In genomic region chr17:4950075-4950756, GRCh38 we compare ENCODE assay signal across 1 cellular context.
TF ChIP-seq lines count a peak whose summit lies in the region.

No MANE protein-coding gene starts in this region.

TF ChIP-seq in HepG2, 621 proteins besides CTCF, POLR2A, EP300 and RAD21 (continued from another document and continues in another):
- TF ChIP-seq ATF2 (CRISPR knock-in tag; IDR thresholded peaks at IDR 0.05) (no peak), ZNF280B (CRISPR knock-in tag; IDR thresholded peaks at IDR 0.05; ENCODE audit: borderline replicate concordance) (peak; percentile 22; the same call in 1 of the 2 replicates), ZNF350 (CRISPR knock-in tag; IDR thresholded peaks at IDR 0.05; ENCODE audit: borderline replicate concordance, low read depth) (peak; percentile 78; the same call in 1 of the 2 replicates), SMAD3 (CRISPR knock-in tag; IDR thresholded peaks at IDR 0.05) (0 out of 2 replicates have a peak, but pooled peaks have one; percentile 20), ZNF501 (CRISPR knock-in tag; IDR thresholded peaks at IDR 0.05) (no peak), NCOA5 (CRISPR knock-in tag; IDR thresholded peaks at IDR 0.05) (no peak), NFAT5 (CRISPR knock-in tag; IDR thresholded peaks at IDR 0.05) (peak; percentile 59; the same call in 1 of the 2 replicates), RFX3 (CRISPR knock-in tag; IDR thresholded peaks at IDR 0.05) (no peak), ZNF777 (CRISPR knock-in tag; IDR thresholded peaks at IDR 0.05) (peak; percentile 77; the same call in 1 of the 2 replicates), TFAP4 (IDR thresholded peaks at IDR 0.05; ENCODE audit: borderline replicate concordance, low read depth) (no peak), MLX (CRISPR knock-in tag; IDR thresholded peaks at IDR 0.05) (0 out of 2 replicates have a peak, but pooled peaks have one; percentile 1), HIC2 (CRISPR knock-in tag; IDR thresholded peaks at IDR 0.05; ENCODE audit: low read depth) (no peak), SIN3A (IDR thresholded peaks at IDR 0.05; ENCODE audit: borderline replicate concordance, low read depth, low read length) (peak; percentile 65; the same call in 1 of the 2 replicates), THRA (CRISPR knock-in tag; IDR thresholded peaks at IDR 0.05; ENCODE audit: borderline replicate concordance) (peak; percentile 3; the same call in 1 of the 2 replicates), SALL1 (CRISPR knock-in tag; IDR thresholded peaks at IDR 0.05) (peak; percentile 31; the same call in 1 of the 2 replicates), KDM1A (CRISPR knock-in tag; IDR thresholded peaks at IDR 0.05) (no peak), ZNF451 (CRISPR knock-in tag; IDR thresholded peaks at IDR 0.05) (no peak), KDM5B (CRISPR knock-in tag; IDR thresholded peaks at IDR 0.05; ENCODE audit: borderline replicate concordance) (peak; percentile 49), SP5 (CRISPR knock-in tag; IDR thresholded peaks at IDR 0.05; ENCODE audit: borderline replicate concordance, low read depth) (no peak), ZNF18 (CRISPR knock-in tag; IDR thresholded peaks at IDR 0.05; ENCODE audit: insufficient replicate concordance) (peak; percentile 52), CSRNP2 (CRISPR knock-in tag; conservative IDR thresholded peaks at IDR 0.05; ENCODE audit: low read depth) (no peak), HNRNPH1 (optimal IDR thresholded peaks at IDR 0.05; ENCODE audit: low read depth, low read length) (no peak), ZNF281 (CRISPR knock-in tag; IDR thresholded peaks at IDR 0.05; ENCODE audit: borderline replicate concordance) (peak; percentile 5; the same call in 1 of the 2 replicates), NCOR1 (IDR thresholded peaks at IDR 0.05; ENCODE audit: borderline replicate concordance, low read length) (no peak), KMT2A (CRISPR knock-in tag; IDR thresholded peaks at IDR 0.05) (peak; percentile 18; the same call in 1 of the 2 replicates), ZNF512B (CRISPR knock-in tag; IDR thresholded peaks at IDR 0.05; ENCODE audit: borderline replicate concordance) (no peak)
